In genomic region chr1:153790996-153791855, GRCh38 we compare ENCODE assay signal across 7 cellular contexts. TPM values are rescaled to one million over a fixed set of nuclear protein-coding genes. Genes with fewer than 3 reads are reported as not detected.
DNase-seq lines count a peak whose midpoint lies in the region; ATAC-seq, FAIRE-seq and TF ChIP-seq lines count a peak whose summit lies in the region.

No MANE protein-coding gene starts in this region.

- H3K4me2 ChIP-seq in mammary epithelial cell (ENCODE audit: insufficient read depth, low read depth, low read length), result peak overlapping the region; percentile 41

- H3K9me3 ChIP-seq in mammary epithelial cell (replicated peaks; ENCODE audit: insufficient read depth, low read length), result no peaks in the 10 kb centered on the region

- peak overlapping the region; percentile 82 for H2AFZ ChIP-seq in mammary epithelial cell (ENCODE audit: low read depth, low read length)

- peaks cover 3% of the 10 kb centered on the region for H3K27me3 Mint-ChIP-seq in HFFc6 (ENCODE audit: insufficient read depth)

- H4K20me1 ChIP-seq in mammary epithelial cell (ENCODE audit: insufficient read depth, low read length), result no peaks in the 10 kb centered on the region

- peak overlapping the region; percentile 82 for H3K4me3 Mint-ChIP-seq in HFFc6

- peaks cover 4% of the 10 kb centered on the region for H3K4me1 ChIP-seq in mammary epithelial cell (ENCODE audit: insufficient read depth, low read length)

- no peaks in the 10 kb centered on the region for H3K36me3 ChIP-seq in mammary epithelial cell (ENCODE audit: insufficient read depth, low read length)

- DNase-seq in HFFc6 (peak; percentile 88), NAMALWA (ENCODE audit: low spot score) (peak; percentile 93), mammary epithelial cell (peak; percentile 60), mucosa of gallbladder (ENCODE audit: low spot score) (peak; percentile 43), NCI-H1092 (lab: John Stamatoyannopoulos, UW) (no peak), frontal cortex (ENCODE audit: low spot score in 2 of 2) (no peak)

- BruUV-seq in mammary epithelial cell (replicated peaks; lab: Mats Ljungman, UMichigan), result no TSS peak

- in situ Hi-C loops in mammary epithelial cell (cut with MboI; ENCODE audit: low sequenced_read_pairs in 2 of 2), result loop anchor here in 1 of 2 donors (10.0 kb wide), 1 partner anchor 194 kb away; the partner anchor contains the start of gene RAB13

- dilution Hi-C loops in mammary epithelial cell (cut with HindIII; ENCODE audit: low sequenced_read_pairs), result no loop called here

- no peak overlapping the region for H3K27ac ChIP-seq in mammary epithelial cell (ENCODE audit: insufficient read depth, low read depth, low read length)

- no peaks in the 10 kb centered on the region for H3K9me3 Mint-ChIP-seq in HFFc6

- no peak for FAIRE-seq in frontal cortex (lab: Jason Lieb, UNC)

- H3K9ac ChIP-seq in mammary epithelial cell (ENCODE audit: insufficient read depth, low read length), result no peak overlapping the region

- H3K27ac Mint-ChIP-seq in HFFc6, result peak overlapping the region; percentile 95

- no peaks in the 10 kb centered on the region for H3K79me2 ChIP-seq in mammary epithelial cell (ENCODE audit: insufficient read depth, low read length)

- no peaks in the 10 kb centered on the region for H3K36me3 Mint-ChIP-seq in HFFc6 (ENCODE audit: low read depth)

- peaks cover 23% of the 10 kb centered on the region for H3K4me1 Mint-ChIP-seq in HFFc6 (ENCODE audit: low read depth)

- TF ChIP-seq CTCF in HFFc6 (IDR thresholded peaks at IDR 0.05), result no peak
- no peak for TF ChIP-seq CTCF in mammary epithelial cell (conservative IDR thresholded peaks at IDR 0.05 in 1 of 2, IDR thresholded peaks at IDR 0.05 in 1 of 2; ENCODE audit: extremely low read depth in 1 of 2, insufficient read depth in 1 of 2, low read depth in 1 of 2, low read length in 2 of 2)

- WGBS in mammary epithelial cell (ENCODE audit: low coverage, missing lambda C conversion rate), result 87% methylated on average over 11 of the region's 11 CpGs

- H3K4me3 ChIP-seq in mammary epithelial cell (replicated peaks in 1 of 3; ENCODE audit: insufficient read depth in 1 of 3, low read depth in 2 of 3, low read length in 3 of 3), result no peak overlapping the region

- ATAC-seq in GM18519 (IDR thresholded peaks at IDR 0.05; ENCODE audit: low FRiP score, unreplicated experiment), result peak; percentile 53

- H3K27me3 ChIP-seq in mammary epithelial cell (ENCODE audit: insufficient read depth, low read length), result no peaks in the 10 kb centered on the region

- CTCF ChIA-PET in mammary epithelial cell (lab: Charles Lee; ENCODE audit: low non-redundant PET), result no interaction called here

- intact Hi-C loops in mammary epithelial cell (cut with micrococcal nuclease), result no loop called here

RNA-seq across cellular contexts. Expression of gene SLC27A3, which starts 16.0 kb away (rescaled TPM):
- total RNA-seq in HFFc6 (2021; fragmentation: NEBNext Ultra II Directional; extraction: Animal tissue kit (Norgen Biotek cat#: 25700)), result 1 to 10 TPM; 5.0 to 7.0 (median 6.1) TPM
- total RNA-seq in mammary epithelial cell (10 to 100 TPM in 1 of 2 donors, 1 to 10 TPM in 1; 6.9 to 10.7 TPM), mucosa of gallbladder (22.1 TPM), frontal cortex (14.7 TPM)
- polyA plus RNA-seq in mammary epithelial cell, result 13.6 TPM
- polyA minus RNA-seq in mammary epithelial cell, result 39.5 TPM

Comparison
In these comparisons a context has a peak if more than half of its experiments do, and no peak if none do; other contexts are left out.
1. DNase-seq: peak in HFFc6 (single experiment), NAMALWA (single experiment), mammary epithelial cell (single experiment) and mucosa of gallbladder (single experiment); none in NCI-H1092 (single experiment) and frontal cortex (0 of 2).